ENCODE assay signal across 39 cellular contexts in genomic region chr15:81922143-81922542, GRCh38.
"Had no signal": no experiment of that assay in that cellular context is flagged by ENCODE, and none has a peak within 500 bp of the region (broad histone marks: within the 10 kb centered on the region; RNA-seq: fewer than 3 reads in every experiment).

No MANE protein-coding gene starts in this region.

- H3K27ac ChIP-seq: adrenal gland, ascending aorta, body of pancreas, breast epithelium, cardiac muscle cell had no signal

- H3K4me1 Mint-ChIP-seq: activated naive CD4-positive, alpha-beta T cell treated with anti-CD3 and anti-CD28 coated beads, Interleukin-2, amount 10 ng/mL, durations not matched to agents 7 days and 5 days; activated naive CD4-positive, alpha-beta T cell treated with anti-CD3 and anti-CD28 coated beads, Interleukin-2, amount 50 U/mL, for 24 hours; activated naive CD8-positive, alpha-beta T cell treated with anti-CD3 and anti-CD28 coated beads for 36 hours; activated naive CD8-positive, alpha-beta T cell treated with anti-CD3 and anti-CD28 coated beads, Interleukin-2, amount 10 ng/mL, durations not matched to agents 7 days and 5 days; activated naive CD8-positive, alpha-beta T cell treated with anti-CD3 and anti-CD28 coated beads, Interleukin-2, amount 50 U/mL, for 24 hours; activated T-helper 17 cell treated with anti-CD3 and anti-CD28 coated beads, Interleukin-2, amount 50 U/mL, for 72 hours; brain; central memory CD8-positive, alpha-beta T cell had no signal

- H3K27me3 Mint-ChIP-seq: activated naive CD8-positive, alpha-beta T cell treated with anti-CD3 and anti-CD28 coated beads for 36 hours; activated naive CD8-positive, alpha-beta T cell treated with anti-CD3 and anti-CD28 coated beads, Interleukin-2, amount 10 ng/mL, durations not matched to agents 7 days and 5 days; central memory CD8-positive, alpha-beta T cell had no signal

- H3K4me3 Mint-ChIP-seq: activated naive CD4-positive, alpha-beta T cell treated with anti-CD3 and anti-CD28 coated beads for 36 hours; activated naive CD4-positive, alpha-beta T cell treated with anti-CD3 and anti-CD28 coated beads, Interleukin-2, amount 10 ng/mL, durations not matched to agents 7 days and 5 days; activated naive CD4-positive, alpha-beta T cell treated with anti-CD3 and anti-CD28 coated beads, Interleukin-2, amount 50 U/mL, for 24 hours; activated naive CD8-positive, alpha-beta T cell; activated naive CD8-positive, alpha-beta T cell treated with anti-CD3 and anti-CD28 coated beads for 36 hours; activated naive CD8-positive, alpha-beta T cell treated with anti-CD3 and anti-CD28 coated beads, Interleukin-2, amount 10 ng/mL, durations not matched to agents 7 days and 5 days; activated naive CD8-positive, alpha-beta T cell treated with anti-CD3 and anti-CD28 coated beads, Interleukin-2, amount 50 U/mL, for 24 hours; activated T-cell treated with anti-CD3 and anti-CD28 coated beads, Interleukin-2, amount 50 U/mL, for 24 hours; activated T-cell treated with anti-CD3 and anti-CD28 coated beads, Interleukin-2, amount 50 U/mL, for 4 hours; activated T-cell treated with anti-CD3 and anti-CD28 coated beads, Interleukin-2, amount 50 U/mL, for 72 hours; activated T-helper 1 cell treated with anti-CD3 and anti-CD28 coated beads, Interleukin-12 subunit alpha, Interleukin-12 subunit beta, Interleukin-2, Interleukin-4 antibody, amounts not matched to agents 30 ng/mL and 10 ng/mL and 1 ng/mL, durations not matched to agents 14 hours and 24 hours and 36 hours; activated T-helper 17 cell treated with anti-CD3 and anti-CD28 coated beads, Interleukin-2, amount 50 U/mL, for 72 hours; brain; central memory CD8-positive, alpha-beta T cell had no signal

- H3K27ac Mint-ChIP-seq: activated naive CD4-positive, alpha-beta T cell treated with anti-CD3 and anti-CD28 coated beads for 36 hours; activated naive CD4-positive, alpha-beta T cell treated with anti-CD3 and anti-CD28 coated beads, Interleukin-2, amount 10 ng/mL, durations not matched to agents 7 days and 5 days; activated naive CD4-positive, alpha-beta T cell treated with anti-CD3 and anti-CD28 coated beads, Interleukin-2, amount 50 U/mL, for 24 hours; activated naive CD4-positive, alpha-beta T cell treated with anti-CD3 and anti-CD28 coated beads, Interleukin-2, amount 50 U/mL, for 72 hours; activated naive CD8-positive, alpha-beta T cell; activated naive CD8-positive, alpha-beta T cell treated with anti-CD3 and anti-CD28 coated beads for 36 hours; activated naive CD8-positive, alpha-beta T cell treated with anti-CD3 and anti-CD28 coated beads, Interleukin-2, amount 10 ng/mL, durations not matched to agents 7 days and 5 days; activated naive CD8-positive, alpha-beta T cell treated with anti-CD3 and anti-CD28 coated beads, Interleukin-2, amount 50 U/mL, for 24 hours; activated T-cell treated with anti-CD3 and anti-CD28 coated beads, Interleukin-2, amount 50 U/mL, for 24 hours; activated T-cell treated with anti-CD3 and anti-CD28 coated beads, Interleukin-2, amount 50 U/mL, for 72 hours; activated T-helper 1 cell treated with anti-CD3 and anti-CD28 coated beads, Interleukin-12 subunit alpha, Interleukin-12 subunit beta, Interleukin-2, Interleukin-4 antibody, amounts not matched to agents 30 ng/mL and 10 ng/mL and 1 ng/mL, durations not matched to agents 14 hours and 24 hours and 36 hours; activated T-helper 17 cell treated with anti-CD3 and anti-CD28 coated beads, Interleukin-2, amount 50 U/mL, for 72 hours; activated T-helper 2 cell treated with anti-CD3 and anti-CD28 coated beads, Interferon-gamma antibody, Interleukin-2, Interleukin-4, amounts not matched to agents 10 μg/mL and 5 μg/mL and 100 μg/mL, durations not matched to agents 14 hours and 24 hours and 36 hours; brain had no signal

- FAIRE-seq: astrocyte, bronchial epithelial cell had no signal

- H3K27me3 ChIP-seq: adrenal gland, ascending aorta, body of pancreas, breast epithelium, cardiac muscle cell had no signal

- H3K36me3 ChIP-seq: adrenal gland, ascending aorta, breast epithelium, cardiac muscle cell had no signal

- H3K4me1 ChIP-seq: adrenal gland, ascending aorta, body of pancreas, breast epithelium had no signal

- ATAC-seq: activated naive CD4-positive, alpha-beta T cell treated with anti-CD3 and anti-CD28 coated beads, Interleukin-2, amount 50 U/mL, for 72 hours; activated naive CD8-positive, alpha-beta T cell treated with anti-CD3 and anti-CD28 coated beads, Interleukin-2, amount 50 U/mL, for 24 hours; activated T-cell treated with anti-CD3 and anti-CD28 coated beads, Interleukin-2, amount 50 U/mL, for 4 hours; activated T-cell treated with anti-CD3 and anti-CD28 coated beads, Interleukin-2, amount 50 U/mL, for 72 hours; activated T-helper 17 cell treated with anti-CD3 and anti-CD28 coated beads, Interleukin-2, amount 50 U/mL, for 72 hours; body of pancreas had no signal

- DNase-seq: activated effector memory CD4-positive, alpha-beta T cell treated with anti-CD3 and anti-CD28 coated beads, Interleukin-2, amount 50 U/mL, for 16 hours; activated effector memory CD4-positive, alpha-beta T cell treated with Interleukin-2 at 50 U/mL for 16 hours; activated gamma-delta T cell; activated gamma-delta T cell treated with Interleukin-2 at 50 U/mL for 16 hours; activated naive CD4-positive, alpha-beta T cell; activated naive CD4-positive, alpha-beta T cell treated with anti-CD3 and anti-CD28 coated beads for 36 hours; activated naive CD4-positive, alpha-beta T cell treated with anti-CD3 and anti-CD28 coated beads, Interleukin-2, amount 10 ng/mL, durations not matched to agents 7 days and 5 days; activated naive CD4-positive, alpha-beta T cell treated with anti-CD3 and anti-CD28 coated beads, Interleukin-2, amount 50 U/mL, for 16 hours; activated naive CD4-positive, alpha-beta T cell treated with Interleukin-2 at 50 U/mL for 16 hours; activated naive CD8-positive, alpha-beta T cell treated with anti-CD3 and anti-CD28 coated beads for 36 hours; activated naive CD8-positive, alpha-beta T cell treated with anti-CD3 and anti-CD28 coated beads, Interleukin-2, amount 10 ng/mL, durations not matched to agents 7 days and 5 days; activated naive CD8-positive, alpha-beta T cell treated with anti-CD3 and anti-CD28 coated beads, Interleukin-2, amount 50 U/mL, for 24 hours; activated T-cell treated with anti-CD3 and anti-CD28 coated beads, Interleukin-2, amount 50 U/mL, for 1 hour; activated T-cell treated with anti-CD3 and anti-CD28 coated beads, Interleukin-2, amount 50 U/mL, for 24 hours; activated T-cell treated with anti-CD3 and anti-CD28 coated beads, Interleukin-2, amount 50 U/mL, for 4 hours; activated T-cell treated with anti-CD3 and anti-CD28 coated beads, Interleukin-2, amount 50 U/mL, for 48 hours; activated T-cell treated with anti-CD3 and anti-CD28 coated beads, Interleukin-2, amount 50 U/mL, for 72 hours; adrenal gland; amniotic stem cell; amygdala; anterior cingulate cortex; aorta; body of pancreas; caudate nucleus; central memory CD4-positive, alpha-beta T cell; cerebellar nuclear complex had no signal

- H3K36me3 Mint-ChIP-seq: activated naive CD4-positive, alpha-beta T cell treated with anti-CD3 and anti-CD28 coated beads, Interleukin-2, amount 10 ng/mL, durations not matched to agents 7 days and 5 days; activated naive CD8-positive, alpha-beta T cell treated with anti-CD3 and anti-CD28 coated beads, Interleukin-2, amount 10 ng/mL, durations not matched to agents 7 days and 5 days had no signal

- H3K4me3 ChIP-seq: adrenal gland, ascending aorta, body of pancreas, breast epithelium, cardiac muscle cell had no signal
